Comparison of ENCODE assay signal across 10 cellular contexts in the genomic region with DNA sequence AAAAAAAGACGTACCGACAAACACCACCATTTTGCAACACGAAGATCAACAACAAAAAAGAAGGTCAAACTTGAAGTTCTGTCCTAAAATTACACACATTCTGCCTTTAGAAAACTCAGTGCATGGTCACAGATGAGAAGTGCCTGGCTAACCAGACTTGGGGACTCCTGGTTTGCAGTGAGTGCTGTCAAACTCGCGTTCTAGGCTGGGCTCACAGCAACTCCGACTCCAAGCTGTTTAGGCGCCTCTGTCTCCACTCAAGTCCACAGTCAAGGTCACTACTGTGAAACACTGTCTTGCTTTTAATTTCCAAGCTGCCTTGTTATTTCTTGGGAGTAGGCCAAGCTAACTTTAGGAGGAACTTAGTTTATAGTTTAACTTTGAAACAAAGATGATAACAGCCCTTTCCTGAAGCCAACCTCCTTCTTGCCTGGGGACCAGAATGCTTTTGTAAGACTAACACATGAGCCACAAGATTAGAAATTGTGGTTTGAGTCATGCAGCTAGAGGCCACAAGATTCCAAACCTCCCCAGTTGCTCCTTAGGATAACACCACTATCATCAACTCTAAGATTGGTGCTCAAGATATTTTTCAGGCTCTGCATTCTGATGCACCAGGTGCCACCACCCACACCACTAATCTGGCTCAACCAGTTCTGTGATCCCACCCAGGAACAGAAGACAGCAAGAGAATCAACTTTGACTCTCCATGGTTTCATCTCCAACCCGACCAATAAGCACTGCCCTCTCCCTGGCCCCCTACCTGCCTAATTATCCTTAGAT. TPM values are rescaled to one million over a fixed set of nuclear protein-coding genes. Genes with fewer than 3 reads are reported as not detected.
DNase-seq lines count a peak whose midpoint lies in the region; ATAC-seq, FAIRE-seq and TF ChIP-seq lines count a peak whose summit lies in the region.
"Had no signal": no experiment of that assay in that cellular context is flagged by ENCODE, and none has a peak within 500 bp of the region (broad histone marks: within the 10 kb centered on the region; RNA-seq: fewer than 3 reads in every experiment).

No MANE protein-coding gene starts in this region.

- H4K12ac ChIP-seq in trophoblast cell (ENCODE audit: low read depth, low read length), result no peak overlapping the region

- no peak overlapping the region for H2AK5ac ChIP-seq in trophoblast cell (ENCODE audit: low read length)

- no peak overlapping the region for H2BK12ac ChIP-seq in trophoblast cell (ENCODE audit: low read length)

- no peaks in the 10 kb centered on the region for H3K9me2 ChIP-seq in OCI-LY7 (ENCODE audit: insufficient read depth, low read length)

- intact Hi-C loops in OCI-LY7 (cut with micrococcal nuclease; ENCODE audit: unreplicated experiment), result loop anchor here (5.0 kb wide), 2 partner anchors 92 to 578 kb away; no protein-coding TSS in a partner anchor

- POLR2A ChIA-PET in OCI-LY7 (lab: Charles Lee), result interaction anchor here (0.7 kb wide), 2 partner anchors 66 to 1501 kb away, joined by 3 to 4 read pairs; no protein-coding TSS in a partner anchor

- CTCF ChIA-PET in OCI-LY7 (lab: Charles Lee; ENCODE audit: unreplicated experiment), result no interaction called here

- peak; percentile 10 for DNase-seq in GM10266 (ENCODE audit: extremely low spot score)
- no peak for DNase-seq in OCI-LY7 (ENCODE audit: low spot score)
- peak; percentile 79 for DNase-seq in epithelial cell of esophagus (ENCODE audit: low read depth)
- DNase-seq in trophoblast cell, result peak; percentile 76 to 79
- no peak for DNase-seq in GM19239 (ENCODE audit: insufficient read length, low spot score)
- no peak for DNase-seq in islet precursor cell
- DNase-seq in COLO829 (ENCODE audit: low spot score), result no peak
- DNase-seq: thyroid gland had no signal

- no peak overlapping the region for H3K18ac ChIP-seq in trophoblast cell (ENCODE audit: low read length)

- peaks cover 2% of the 10 kb centered on the region for H3K79me1 ChIP-seq in trophoblast cell (ENCODE audit: low read length)

- no peak for ATAC-seq in GM18505 (IDR thresholded peaks at IDR 0.05; ENCODE audit: unreplicated experiment)

- no peak for TF ChIP-seq POLR2A in GM18505 (IDR thresholded peaks at IDR 0.05; ENCODE audit: borderline replicate concordance, extremely low read depth, insufficient read depth, insufficient read length)

- H3K4me1 ChIP-seq in OCI-LY7 (ENCODE audit: insufficient read depth, low read length, poor library complexity, severe bottlenecking), result peaks cover 20% of the 10 kb centered on the region
- peaks cover 3 to 12% of the 10 kb centered on the region in 2 experiments for H3K4me1 ChIP-seq in trophoblast cell (ENCODE audit: control insufficient read depth in 1 of 2, insufficient read depth in 2 of 2, low read length in 2 of 2)

- no peak overlapping the region for H3K23ac ChIP-seq in trophoblast cell (ENCODE audit: low read length)

- no peak overlapping the region for H3K14ac ChIP-seq in trophoblast cell (ENCODE audit: low read length)

- H3K4me3 ChIP-seq in OCI-LY7 (ENCODE audit: low read depth, low read length, poor library complexity, severe bottlenecking) (peak overlapping the region; percentile 79), epithelial cell of esophagus (ENCODE audit: low read length) (peak overlapping the region; percentile 80), trophoblast cell (ENCODE audit: low read depth, low read length) (no peak overlapping the region)

- peak overlapping the region; percentile 100 for H3K4me2 ChIP-seq in OCI-LY7 (ENCODE audit: low read length)
- H3K4me2 ChIP-seq in trophoblast cell (ENCODE audit: low read length), result no peak overlapping the region

- no peak overlapping the region for H2BK5ac ChIP-seq in trophoblast cell (ENCODE audit: low read depth, low read length, poor library complexity)

- H3K9ac ChIP-seq in trophoblast cell (ENCODE audit: low read length), result no peak overlapping the region

- BruUV-seq in OCI-LY7 (replicated peaks; lab: Mats Ljungman, UMichigan), result TSS peak; percentile 50

- H4K91ac ChIP-seq in trophoblast cell (ENCODE audit: low read depth, low read length), result no peak overlapping the region

- H4K8ac ChIP-seq in trophoblast cell (ENCODE audit: low read depth, low read length), result peak overlapping the region; percentile 95

- no peak for TF ChIP-seq CTCF in GM10266 (IDR thresholded peaks at IDR 0.05; ENCODE audit: control insufficient read depth, insufficient read depth, low read depth, missing control alignments)
- TF ChIP-seq CTCF in OCI-LY7 (conservative IDR thresholded peaks at IDR 0.05; ENCODE audit: low read length), result no peak
- no peak for TF ChIP-seq CTCF in epithelial cell of esophagus (IDR thresholded peaks at IDR 0.05; ENCODE audit: insufficient read depth, low read depth, low read length, missing control alignments)

- no peak overlapping the region for H3K27ac ChIP-seq in OCI-LY7 (ENCODE audit: low read depth, low read length, poor library complexity, severe bottlenecking)
- H3K27ac ChIP-seq in trophoblast cell (ENCODE audit: low read depth, low read length), result no peak overlapping the region

- H3K9me3 ChIP-seq in OCI-LY7 (ENCODE audit: low read length), result peaks cover 27% of the 10 kb centered on the region
- peaks cover 4% of the 10 kb centered on the region for H3K9me3 ChIP-seq in trophoblast cell (ENCODE audit: insufficient read depth, low read depth, low read length)
- H3K9me3 ChIP-seq: gastroesophageal sphincter, thyroid gland had no signal

- no peak overlapping the region for H2BK120ac ChIP-seq in trophoblast cell (ENCODE audit: insufficient read depth, low read length, poor library complexity)

- H3K4ac ChIP-seq in trophoblast cell (ENCODE audit: low read depth, low read length), result no peak overlapping the region

- H3K36me3 ChIP-seq in OCI-LY7 (ENCODE audit: insufficient read depth, low read length) (peaks cover 76% of the 10 kb centered on the region), trophoblast cell (ENCODE audit: control insufficient read depth in 1 of 2, insufficient read depth in 2 of 2, low read length in 2 of 2) (peaks cover 9 to 11% of the 10 kb centered on the region in 2 experiments)

- H2AFZ ChIP-seq in OCI-LY7 (ENCODE audit: low read length) (no peak overlapping the region), trophoblast cell (ENCODE audit: insufficient read depth, low read length, poor library complexity) (no peak overlapping the region)

- H3K79me2 ChIP-seq in OCI-LY7 (ENCODE audit: insufficient read depth, low read depth, low read length) (peaks cover 45% of the 10 kb centered on the region), trophoblast cell (ENCODE audit: control insufficient read depth, insufficient read depth, low read length, poor library complexity) (peaks cover 4% of the 10 kb centered on the region)

- no peaks in the 10 kb centered on the region for H4K20me1 ChIP-seq in OCI-LY7 (ENCODE audit: insufficient read depth, low read length)

- no CpG with 5 or more reads among the region's 8 CpGs for WGBS in trophoblast cell (ENCODE audit: extremely low coverage, insufficient coverage, insufficient read length)

- no peak for FAIRE-seq in GM19239 (lab: Jason Lieb, UNC)

- no peaks in the 10 kb centered on the region for H3K27me3 ChIP-seq in trophoblast cell (ENCODE audit: insufficient read depth, low read length)
- H3K27me3 ChIP-seq: gastroesophageal sphincter, thyroid gland had no signal

RNA-seq across cellular contexts. Expression of a gene that starts 1.1 kb away (rescaled TPM):
- total RNA-seq in OCI-LY7 (2014; rRNA removed; shearing (Covaris generic)), result 36.2 and 42.6 TPM in 2 replicates
- 47.6 and 58.5 TPM in 2 replicates for total RNA-seq in OCI-LY7 (2022)
- polyA plus RNA-seq in trophoblast cell (2013), result 13.5 and 13.7 TPM in 2 replicates

RNA-seq across cellular contexts. Expression of a gene that starts 1.7 kb away (rescaled TPM):
- 18.3 and 22.5 TPM in 2 replicates for total RNA-seq in OCI-LY7 (2014; rRNA removed; shearing (Covaris generic))
- total RNA-seq in OCI-LY7 (2022), result 30.9 and 41.6 TPM in 2 replicates
- polyA plus RNA-seq in trophoblast cell (2013), result 2.6 and 3.4 TPM in 2 replicates

Comparison
In these comparisons a context has a peak if more than half of its experiments do, and no peak if none do; other contexts are left out.
1. DNase-seq: peak in GM10266 (single experiment), epithelial cell of esophagus (single experiment) and trophoblast cell (2 of 2); none in OCI-LY7 (single experiment), GM19239 (single experiment), islet precursor cell (single experiment) and COLO829 (single experiment).